8 cellular contexts compared by ENCODE assay signal in genomic region chr6:159169193-159169555, GRCh38. TPM values are rescaled to one million over a fixed set of nuclear protein-coding genes. Genes with fewer than 3 reads are reported as not detected.
A peak's percentile ranks its signal among the peaks of the same experiment; 100 is the strongest.
DNase-seq lines count a peak whose midpoint lies in the region; ATAC-seq, FAIRE-seq and TF ChIP-seq lines count a peak whose summit lies in the region.

FNDC1 (plus strand) TSS chr6:159169400; CDS start chr6:159169597, 197 bp downstream.

- DNase-seq in AG20443 (ENCODE audit: low spot score) (peak; percentile 86), NOMO-1 treated with DMSO at 0.1 percent for 48 hours (lab: John Stamatoyannopoulos, UW; ENCODE audit: unreplicated experiment) (peak; percentile 36), GM12878 (ENCODE audit: low read depth, low spot score) (no peak), keratinocyte (ENCODE audit: low read depth, low spot score) (no peak), COR-L47 (lab: John Stamatoyannopoulos, UW) (no peak), retina (no peak)
- peak; percentile 39 to 52 for DNase-seq in stimulated activated CD8-positive, alpha-beta memory T cell treated with anti-CD3 and anti-CD28 coated beads, Interleukin-15, amount 100 ng/mL, for 48 hours (ENCODE audit: low read depth in 2 of 2)

- H3K79me2 ChIP-seq in GM12878 (ENCODE audit: control insufficient read depth, insufficient read depth, low read length) = no peaks in the 10 kb centered on the region
- H3K79me2 ChIP-seq in keratinocyte (ENCODE audit: control insufficient read depth, insufficient read depth, low read length) = no peaks in the 10 kb centered on the region

- ATAC-seq in GM19372 (IDR thresholded peaks at IDR 0.05; ENCODE audit: low read depth, unreplicated experiment) = peak; percentile 47
- peak; percentile 84 for ATAC-seq in GM12878

- H2AFZ ChIP-seq in GM12878 (ENCODE audit: control insufficient read depth, low read depth, low read length) (no peak within 1 kb of the TSS), keratinocyte (ENCODE audit: control insufficient read depth, low read length) (no peak within 1 kb of the TSS)

- no TSS peak for BruUV-seq in GM12878 (replicated peaks; lab: Mats Ljungman, UMichigan)

- TF ChIP-seq CTCF in GM12878 (IDR thresholded peaks at IDR 0.05 in 2 of 3, conservative IDR thresholded peaks at IDR 0.05 in 1 of 3; ENCODE audit: control insufficient read depth in 2 of 3, extremely low read depth in 1 of 3, insufficient read depth in 1 of 3, low read depth in 3 of 3, low read length in 3 of 3) (peak; percentile 15 to 28 (median 27); a peak in 2 of 6 replicates), keratinocyte (optimal IDR thresholded peaks at IDR 0.05 in 1 of 3, IDR thresholded peaks at IDR 0.05 in 1 of 3, conservative IDR thresholded peaks at IDR 0.05 in 1 of 3; ENCODE audit: extremely low read depth in 1 of 3, insufficient read depth in 2 of 3, low read length in 3 of 3) (peak in 1 of 3 experiments; percentile 47)

- in situ Hi-C loops in GM12878 (cut with MboI) = no loop called here

- peaks cover 18 to 28% of the 10 kb centered on the region in 2 experiments for H3K27me3 ChIP-seq in GM12878 (replicated peaks in 1 of 2; ENCODE audit: control insufficient read depth in 2 of 2, insufficient read depth in 2 of 2, low read length in 1 of 2)
- peaks cover 58% of the 10 kb centered on the region for H3K27me3 ChIP-seq in keratinocyte (ENCODE audit: control insufficient read depth, extremely low read depth, insufficient read depth, low read length)

- H3K4me3 ChIP-seq in GM12878 = no peak within 1 kb of the TSS
- peak within 1 kb of the TSS in 2 of 3 experiments; percentile 27 to 41 for H3K4me3 ChIP-seq in keratinocyte (ENCODE audit: control insufficient read depth in 2 of 3, extremely low read depth in 1 of 3, insufficient read depth in 2 of 3, low read depth in 1 of 3, low read length in 3 of 3)

- no peak for TF ChIP-seq EP300 in GM12878 (IDR thresholded peaks at IDR 0.05; ENCODE audit: borderline replicate concordance in 1 of 2, control insufficient read depth in 1 of 2, low read depth in 2 of 2, low read length in 2 of 2)

- H3K9me3 ChIP-seq in GM12878 (replicated peaks; ENCODE audit: control insufficient read depth, insufficient read depth, low read length) (no peaks in the 10 kb centered on the region), keratinocyte (ENCODE audit: control insufficient read depth, low read depth, low read length) (no peaks in the 10 kb centered on the region)

- H3K36me3 ChIP-seq in GM12878 (ENCODE audit: control insufficient read depth in 2 of 2, insufficient read depth in 2 of 2, low read length in 1 of 2) (no peaks in the 10 kb centered on the region), keratinocyte (ENCODE audit: control insufficient read depth in 2 of 2, extremely low read depth in 1 of 2, insufficient read depth in 2 of 2, low read length in 2 of 2) (no peaks in the 10 kb centered on the region)

- SMC1A ChIA-PET in GM12878 (lab: Charles Lee; ENCODE audit: uncharacterized antibody, unreplicated experiment) = no interaction called here

- peak; percentile 37 for TF ChIP-seq RAD21 in GM12878 (IDR thresholded peaks at IDR 0.05; ENCODE audit: insufficient read depth, low read depth, low read length)

- intact Hi-C loops in GM12878 (cut with micrococcal nuclease; ENCODE audit: unreplicated experiment) = no loop called here

- no peak for TF ChIP-seq POLR2A in GM12878 (IDR thresholded peaks at IDR 0.05; ENCODE audit: low read depth, low read length)

- H3K4me1 ChIP-seq in GM12878 (ENCODE audit: control insufficient read depth, insufficient read depth, low read length) (no peaks in the 10 kb centered on the region), keratinocyte (ENCODE audit: control insufficient read depth, extremely low read depth, insufficient read depth, low read length) (peaks cover 2% of the 10 kb centered on the region)

- POLR2A ChIA-PET in GM12878 (lab: Charles Lee) = no interaction called here

- H4K20me1 ChIP-seq in GM12878 (ENCODE audit: control insufficient read depth, insufficient read depth) = no peaks in the 10 kb centered on the region
- H4K20me1 ChIP-seq in keratinocyte (ENCODE audit: control insufficient read depth, extremely low read depth, insufficient read depth, low read length) = no peaks in the 10 kb centered on the region

- dilution Hi-C loops in keratinocyte (cut with MboI; ENCODE audit: extremely low pct_ligation_motif_present, low sequenced_read_pairs) = loop anchor here (25.0 kb wide), 1 partner anchor 468 kb away; no protein-coding TSS in a partner anchor

- H3K27ac ChIP-seq in GM12878 (ENCODE audit: control insufficient read depth, insufficient read depth) (no peak within 1 kb of the TSS), keratinocyte (ENCODE audit: control insufficient read depth, insufficient read depth, low read length) (no peak within 1 kb of the TSS)

- peak within 1 kb of the TSS; percentile 60 for H3K4me2 ChIP-seq in GM12878 (ENCODE audit: control insufficient read depth, insufficient read depth)
- H3K4me2 ChIP-seq in keratinocyte (ENCODE audit: control insufficient read depth, extremely low read depth, insufficient read depth, low read depth, low read length) = peak within 1 kb of the TSS; percentile 7

- H3K9me1 ChIP-seq in keratinocyte (ENCODE audit: control insufficient read depth, extremely low read depth, insufficient read depth, low read length) = no peaks in the 10 kb centered on the region

- CTCF ChIA-PET in GM12878 (lab: Yijun Ruan, JAX) = no interaction called here

- RAD21 ChIA-PET in GM12878 (lab: Charles Lee; ENCODE audit: unreplicated experiment) = no interaction called here

- WGBS in GM12878 (ENCODE audit: insufficient coverage, insufficient replicate concordance, low lambda C conversion rate, missing lambda C conversion rate) = no CpG with 5 or more reads among the region's 59 CpGs

- FAIRE-seq in GM12878 (lab: Jason Lieb, UNC) (no peak), keratinocyte (lab: Jason Lieb, UNC) (no peak)

- H3K9ac ChIP-seq in GM12878 (ENCODE audit: control insufficient read depth, insufficient read depth, low read length) (no peak within 1 kb of the TSS), keratinocyte (ENCODE audit: control insufficient read depth, extremely low read depth, insufficient read depth, low read length) (no peak within 1 kb of the TSS)

TF ChIP-seq in GM12878, 131 proteins besides CTCF, POLR2A, EP300 and RAD21 (continues in another document):
- TF ChIP-seq, protein P1, sequence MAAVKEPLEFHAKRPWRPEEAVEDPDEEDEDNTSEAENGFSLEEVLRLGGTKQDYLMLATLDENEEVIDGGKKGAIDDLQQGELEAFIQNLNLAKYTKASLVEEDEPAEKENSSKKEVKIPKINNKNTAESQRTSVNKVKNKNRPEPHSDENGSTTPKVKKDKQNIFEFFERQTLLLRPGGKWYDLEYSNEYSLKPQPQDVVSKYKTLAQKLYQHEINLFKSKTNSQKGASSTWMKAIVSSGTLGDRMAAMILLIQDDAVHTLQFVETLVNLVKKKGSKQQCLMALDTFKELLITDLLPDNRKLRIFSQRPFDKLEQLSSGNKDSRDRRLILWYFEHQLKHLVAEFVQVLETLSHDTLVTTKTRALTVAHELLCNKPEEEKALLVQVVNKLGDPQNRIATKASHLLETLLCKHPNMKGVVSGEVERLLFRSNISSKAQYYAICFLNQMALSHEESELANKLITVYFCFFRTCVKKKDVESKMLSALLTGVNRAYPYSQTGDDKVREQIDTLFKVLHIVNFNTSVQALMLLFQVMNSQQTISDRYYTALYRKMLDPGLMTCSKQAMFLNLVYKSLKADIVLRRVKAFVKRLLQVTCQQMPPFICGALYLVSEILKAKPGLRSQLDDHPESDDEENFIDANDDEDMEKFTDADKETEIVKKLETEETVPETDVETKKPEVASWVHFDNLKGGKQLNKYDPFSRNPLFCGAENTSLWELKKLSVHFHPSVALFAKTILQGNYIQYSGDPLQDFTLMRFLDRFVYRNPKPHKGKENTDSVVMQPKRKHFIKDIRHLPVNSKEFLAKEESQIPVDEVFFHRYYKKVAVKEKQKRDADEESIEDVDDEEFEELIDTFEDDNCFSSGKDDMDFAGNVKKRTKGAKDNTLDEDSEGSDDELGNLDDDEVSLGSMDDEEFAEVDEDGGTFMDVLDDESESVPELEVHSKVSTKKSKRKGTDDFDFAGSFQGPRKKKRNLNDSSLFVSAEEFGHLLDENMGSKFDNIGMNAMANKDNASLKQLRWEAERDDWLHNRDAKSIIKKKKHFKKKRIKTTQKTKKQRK (IDR thresholded peaks at IDR 0.05; ENCODE audit: low read depth, low read length) = no peak

RNA-seq across cellular contexts. Expression of gene FNDC1, which starts in this region (rescaled TPM):
- not detected in 2 replicates for total RNA-seq in GM12878 (2013; cell fraction: nucleolus; rRNA removed)
- total RNA-seq in GM12878 (2014; rRNA removed) (not detected in 2 replicates), GM12878 (2014; rRNA removed; fragmentation: Illumina TruSeq; extraction: Trizol) (not detected in 2 replicates), GM12878 (2021) (not detected in 2 replicates)
- not detected for polyA plus RNA-seq in GM12878 (2011; ENCODE audit: low read depth)
- polyA plus RNA-seq in GM12878 (2011; rRNA removed) (not detected in 2 replicates), GM12878 (2014; fragmentation: Illumina TruSeq; extraction: Trizol) (not detected in 2 replicates), GM12878 (2014; fragmentation: Nextera tagmentation; extraction: Ambion mirVana) (not detected), GM12878 (2014; rRNA removed) (not detected in 2 replicates), GM12878 (2016; fragmentation: Nextera tagmentation; extraction: Ambion mirVana) (not detected), keratinocyte (0.06 TPM in 1 of 3 replicates, not detected in the others)
- polyA plus RNA-seq in GM12878 (2011; cell fraction: cytosol; rRNA removed) = not detected in 2 replicates
- not detected in 2 replicates for polyA plus RNA-seq in GM12878 (2011; cell fraction: nucleus; rRNA removed)
- polyA plus RNA-seq in GM12878 (2012) = not detected in 2 replicates
- polyA minus RNA-seq in GM12878 (2011; rRNA and poly(A)+ RNA removed) = not detected in 2 replicates
- polyA minus RNA-seq in GM12878 (2011; cell fraction: cytosol; rRNA and poly(A)+ RNA removed) = not detected in 2 replicates
- not detected in 2 replicates for polyA minus RNA-seq in GM12878 (2011; cell fraction: nucleus; rRNA and poly(A)+ RNA removed)
- not detected for polyA plus RNA-seq in keratinocyte (2011; ENCODE audit: low read depth)
- not detected in 2 replicates for polyA plus RNA-seq in keratinocyte (2011; cell fraction: cytosol; rRNA removed)
- polyA plus RNA-seq in keratinocyte (2011; cell fraction: nucleus; rRNA removed) = not detected in 2 replicates
- not detected in 2 replicates for polyA plus RNA-seq in keratinocyte (2012; ENCODE audit: low replicate concordance)
- polyA minus RNA-seq in keratinocyte = not detected in 3 replicates
- not detected for polyA minus RNA-seq in keratinocyte (2011; cell fraction: cytosol; rRNA and poly(A)+ RNA removed)
- not detected in 2 replicates for polyA minus RNA-seq in keratinocyte (2011; cell fraction: nucleus; rRNA and poly(A)+ RNA removed)

Comparison
In these comparisons a context has a peak if more than half of its experiments do, and no peak if none do; other contexts are left out.
1. Peak in ATAC-seq and H3K4me2 ChIP-seq in GM12878; RNA of the gene not detected or under 1 TPM.
2. DNase-seq: peak in AG20443 (single experiment), NOMO-1 treated with DMSO at 0.1 percent for 48 hours (single experiment) and stimulated activated CD8-positive, alpha-beta memory T cell treated with anti-CD3 and anti-CD28 coated beads, Interleukin-15, amount 100 ng/mL, for 48 hours (2 of 2); none in GM12878 (single experiment), keratinocyte (single experiment), COR-L47 (single experiment) and retina (single experiment).